ENCODE assay signal across 8 cellular contexts in genomic region chr12:8081921-8082577, GRCh38. TPM values are rescaled to one million over a fixed set of nuclear protein-coding genes. Genes with fewer than 3 reads are reported as not detected.
DNase-seq lines count a peak whose midpoint lies in the region; ATAC-seq and TF ChIP-seq lines count a peak whose summit lies in the region.

NECAP1 (plus strand) TSS chr12:8082274; CDS start chr12:8082289, 15 bp downstream.

- no peaks in the 10 kb centered on the region for H3K9me3 ChIP-seq in CD8-positive, alpha-beta T cell (ENCODE audit: low read length)
- no peaks in the 10 kb centered on the region for H3K9me3 ChIP-seq in lung (ENCODE audit: control insufficient read depth in 2 of 2, insufficient read depth in 1 of 2, low read length in 1 of 2)

- no peaks in the 10 kb centered on the region for H3K36me3 ChIP-seq in CD8-positive, alpha-beta T cell (ENCODE audit: insufficient read depth, low read length)
- H3K36me3 ChIP-seq in lung (ENCODE audit: control insufficient read depth in 2 of 2, insufficient read depth in 2 of 2, low read length in 2 of 2), result no peaks in the 10 kb centered on the region

- H3K4me1 Mint-ChIP-seq in CD8-positive, alpha-beta T cell (ENCODE audit: low read depth), result peaks cover 77% of the 10 kb centered on the region

- intact Hi-C loops in CD8-positive, alpha-beta T cell (cut with DNase I, micrococcal nuclease), result loop anchor here (1.0 to 10.0 kb wide), 9 partner anchors 15 to 1111 kb away; partner anchors contain the start of genes FOXJ2 (in 2 of the 2), PEX5 (in 2 of the 2), C3AR1 (in 1 of the 2) and EMG1 (in 1 of the 2)

- TF ChIP-seq CTCF in CD8-positive, alpha-beta T cell (IDR thresholded peaks at IDR 0.05), result no peak
- no peak for TF ChIP-seq CTCF in lung (IDR thresholded peaks at IDR 0.05; ENCODE audit: control extremely low read depth, extremely low read depth)

- POLR2A ChIA-PET in CD8-positive, alpha-beta T cell (lab: Charles Lee), result interaction anchor here (1.0 to 1.3 kb wide), 6 partner anchors 16 to 56 kb away, joined by 3 to 4 read pairs (median 3); partner anchors contain the start of genes C3AR1 and FOXJ2

- peak within 1 kb of the TSS; percentile 93 for H3K27ac ChIP-seq in CD8-positive, alpha-beta T cell (ENCODE audit: low read depth, low read length)
- H3K27ac ChIP-seq in lung (ENCODE audit: low read depth in 1 of 2, low read length in 1 of 2), result peak within 1 kb of the TSS; percentile 97 to 100

- H3K4me3 Mint-ChIP-seq in CD8-positive, alpha-beta T cell, result peak within 1 kb of the TSS; percentile 91

- peak; percentile 83 for ATAC-seq in CD8-positive, alpha-beta T cell
- ATAC-seq in GM19467 (IDR thresholded peaks at IDR 0.05; ENCODE audit: unreplicated experiment) (peak; percentile 94), lung (ENCODE audit: insufficient read depth, low FRiP score) (peak; percentile 99)

- peaks cover 33% of the 10 kb centered on the region for H3K36me3 Mint-ChIP-seq in CD8-positive, alpha-beta T cell

- no peaks in the 10 kb centered on the region for H3K27me3 ChIP-seq in CD8-positive, alpha-beta T cell (ENCODE audit: insufficient read depth, low read length)
- no peaks in the 10 kb centered on the region for H3K27me3 ChIP-seq in lung (ENCODE audit: control insufficient read depth, insufficient read depth)

- peak within 1 kb of the TSS; percentile 89 for H3K4me3 ChIP-seq in CD8-positive, alpha-beta T cell (ENCODE audit: low read depth, low read length)
- peak within 1 kb of the TSS; percentile 99 for H3K4me3 ChIP-seq in lung

- H3K27ac Mint-ChIP-seq in CD8-positive, alpha-beta T cell, result peak within 1 kb of the TSS; percentile 97

- 0% methylated on average over 49 of the region's 49 CpGs for WGBS in lung, 2 donors

- no peaks in the 10 kb centered on the region for H3K27me3 Mint-ChIP-seq in CD8-positive, alpha-beta T cell (ENCODE audit: low read depth)

- CTCF ChIA-PET in CD8-positive, alpha-beta T cell (lab: Charles Lee), result interaction anchor here (12.7 kb wide), 1 partner anchor 34 kb away, joined by 278 read pairs; no protein-coding TSS in a partner anchor

- H3K4me1 ChIP-seq in CD8-positive, alpha-beta T cell (ENCODE audit: insufficient read depth, low read length), result peaks cover 58% of the 10 kb centered on the region
- H3K4me1 ChIP-seq in lung (ENCODE audit: control insufficient read depth in 2 of 2, insufficient read depth in 2 of 2, low read length in 2 of 2), result peaks cover 2 to 4% of the 10 kb centered on the region in 2 donors

- peak; percentile 89 to 97 (median 93) for DNase-seq in CD8-positive, alpha-beta T cell
- peak; percentile 97 for DNase-seq in HS-27A (ENCODE audit: low read depth)
- DNase-seq in NK-92 (lab: John Stamatoyannopoulos, UW; ENCODE audit: unreplicated experiment), result peak; percentile 80
- DNase-seq in activated CD8-positive, alpha-beta memory T cell treated with anti-CD3 and anti-CD28 coated beads for 24 hours, result peak; percentile 95
- DNase-seq in effector CD8-positive, alpha-beta T cell (lab: John Stamatoyannopoulos, UW), result peak; percentile 94
- peak; percentile 97 for DNase-seq in lung (ENCODE audit: low spot score)
- peak; percentile 82 to 91 (median 88) for DNase-seq in stimulated activated CD4-positive, alpha-beta T cell treated with anti-CD3 and anti-CD28 coated beads, TNF-alpha, amount 100 ng/mL, for 4 hours (ENCODE audit: low read depth in 3 of 3)

- no peaks in the 10 kb centered on the region for H3K9me3 Mint-ChIP-seq in CD8-positive, alpha-beta T cell

RNA-seq across cellular contexts. Expression of gene NECAP1, which starts in this region (rescaled TPM):
- 100 to 1,000 TPM; 126 to 130 TPM for total RNA-seq in CD8-positive, alpha-beta T cell
- total RNA-seq in lung, result 10 to 100 TPM; 39.5 to 44.3 TPM
- 10 to 100 TPM; 25.5 to 28.9 TPM for polyA plus RNA-seq in lung

Comparison
In these comparisons a context has a peak if more than half of its experiments do, and no peak if none do; other contexts are left out.
1. Peak in every context shown above with its lines: DNase-seq, ATAC-seq, H3K4me3 ChIP-seq and H3K27ac ChIP-seq.